In the genomic region with DNA sequence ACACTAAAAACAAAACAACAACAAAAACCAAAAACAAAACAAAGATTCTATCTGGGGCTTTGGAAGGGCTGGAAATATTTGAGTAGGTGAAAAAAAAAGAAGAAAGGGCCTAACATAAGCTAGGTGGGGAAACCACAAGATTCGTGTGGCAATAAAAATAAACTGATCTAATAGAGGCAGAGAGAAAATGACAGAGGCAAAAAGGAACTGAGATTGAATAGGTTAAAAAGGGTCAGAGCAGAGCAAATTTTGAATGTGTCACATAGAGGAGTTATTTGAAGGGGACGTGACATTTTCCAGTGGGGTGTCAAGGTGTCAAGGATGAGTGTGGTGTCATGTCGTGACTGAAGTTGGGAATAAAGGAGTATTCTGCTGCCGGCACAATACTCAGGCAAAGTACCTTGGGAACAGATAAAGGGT, we compare ENCODE assay signal across 11 cellular contexts.
DNase-seq lines count a peak whose midpoint lies in the region; ATAC-seq and TF ChIP-seq lines count a peak whose summit lies in the region.
"Had no signal": no experiment of that assay in that cellular context is flagged by ENCODE, and none has a peak within 500 bp of the region (broad histone marks: within the 10 kb centered on the region; RNA-seq: fewer than 3 reads in every experiment).

No MANE protein-coding gene starts in this region.

- H3K9me2 ChIP-seq in GM23248 (ENCODE audit: insufficient read depth) = no peaks in the 10 kb centered on the region

- H3K79me2 ChIP-seq in GM23248 (ENCODE audit: insufficient read depth) = no peaks in the 10 kb centered on the region
- H3K79me2 ChIP-seq in neural progenitor cell (ENCODE audit: low read depth) = no peaks in the 10 kb centered on the region

- no peak overlapping the region for H3K4me3 Mint-ChIP-seq in neural progenitor cell

- H3K27ac Mint-ChIP-seq in neural progenitor cell = no peak overlapping the region

- H4K20me1 ChIP-seq in GM23248 (ENCODE audit: insufficient read depth) = no peaks in the 10 kb centered on the region
- no peaks in the 10 kb centered on the region for H4K20me1 ChIP-seq in neural progenitor cell (ENCODE audit: low read depth)

- in situ Hi-C loops in GM23248 (cut with MboI) = no loop called here

- no peaks in the 10 kb centered on the region for H3F3A ChIP-seq in GM23248 (ENCODE audit: insufficient read depth)
- no peaks in the 10 kb centered on the region for H3F3A ChIP-seq in neural progenitor cell (ENCODE audit: low read depth)

- H2AFZ ChIP-seq in GM23248 = no peak overlapping the region
- H2AFZ ChIP-seq in neural progenitor cell (replicated peaks) = no peak overlapping the region

- H3K27ac ChIP-seq in GM23248 (no peak overlapping the region), neural progenitor cell (no peak overlapping the region)

- H3K4me3 ChIP-seq in GM23248 = no peak overlapping the region
- no peak overlapping the region for H3K4me3 ChIP-seq in neural progenitor cell

- H3K9me3 Mint-ChIP-seq in neural progenitor cell = no peaks in the 10 kb centered on the region

- H3K9me3 ChIP-seq in GM23248 (ENCODE audit: low read depth) (no peaks in the 10 kb centered on the region), neural progenitor cell (ENCODE audit: low read depth) (no peaks in the 10 kb centered on the region)

- no peaks in the 10 kb centered on the region for H3K4me1 ChIP-seq in GM23248 (ENCODE audit: insufficient read depth)
- H3K4me1 ChIP-seq in neural progenitor cell = peaks cover 7% of the 10 kb centered on the region

- H3K27me3 ChIP-seq in GM23248 (replicated peaks; ENCODE audit: insufficient read depth) (no peaks in the 10 kb centered on the region), neural progenitor cell (no peaks in the 10 kb centered on the region)

- no peak overlapping the region for H3K9ac ChIP-seq in GM23248
- no peak overlapping the region for H3K9ac ChIP-seq in neural progenitor cell

- WGBS in GM23248 (ENCODE audit: low coverage in 1 of 2, low lambda C conversion rate in 2 of 2, missing lambda C conversion rate in 2 of 2), 2 experiments = 65 to 72% methylated on average over 4 of the region's 4 CpGs

- H3K36me3 ChIP-seq in GM23248 (ENCODE audit: low read depth) (no peaks in the 10 kb centered on the region), neural progenitor cell (no peaks in the 10 kb centered on the region)

- H3K27me3 Mint-ChIP-seq in neural progenitor cell (ENCODE audit: insufficient read depth, low read depth) = peaks cover 3% of the 10 kb centered on the region

- intact Hi-C loops in posterior vena cava (cut with DNase I) = no loop called here

- peak; percentile 71 for ATAC-seq in GM18868 (IDR thresholded peaks at IDR 0.05; ENCODE audit: unreplicated experiment)
- ATAC-seq in GM21576 (IDR thresholded peaks at IDR 0.05; ENCODE audit: unreplicated experiment) = peak; percentile 72
- peak; percentile 56 for ATAC-seq in HG03139 (IDR thresholded peaks at IDR 0.05; ENCODE audit: unreplicated experiment)

- no peak for TF ChIP-seq CTCF in neural progenitor cell (IDR thresholded peaks at IDR 0.05)

- DNase-seq in germinal center (ENCODE audit: low spot score) (peak; percentile 39), GM23248 (no peak), NCI-H1092 (lab: John Stamatoyannopoulos, UW) (no peak), neural progenitor cell (ENCODE audit: low spot score) (no peak), posterior vena cava (ENCODE audit: low spot score) (no peak)
- DNase-seq: activated CD4-positive, CD25-positive, alpha-beta regulatory T cell treated with anti-CD3 and anti-CD28 coated beads, Interleukin-2, amount 50 U/mL, for 72 hours; activated effector memory CD4-positive, alpha-beta T cell treated with anti-CD3 and anti-CD28 coated beads, Interleukin-2, amount 50 U/mL, for 16 hours; KBM-7 had no signal

- no peak overlapping the region for H3K4me2 ChIP-seq in GM23248 (ENCODE audit: unreplicated experiment)
- no peak overlapping the region for H3K4me2 ChIP-seq in neural progenitor cell

- H3K36me3 Mint-ChIP-seq in neural progenitor cell = no peaks in the 10 kb centered on the region

- peaks cover 10% of the 10 kb centered on the region for H3K4me1 Mint-ChIP-seq in neural progenitor cell
